1 cellular context compared by ENCODE assay signal in the genomic region with DNA sequence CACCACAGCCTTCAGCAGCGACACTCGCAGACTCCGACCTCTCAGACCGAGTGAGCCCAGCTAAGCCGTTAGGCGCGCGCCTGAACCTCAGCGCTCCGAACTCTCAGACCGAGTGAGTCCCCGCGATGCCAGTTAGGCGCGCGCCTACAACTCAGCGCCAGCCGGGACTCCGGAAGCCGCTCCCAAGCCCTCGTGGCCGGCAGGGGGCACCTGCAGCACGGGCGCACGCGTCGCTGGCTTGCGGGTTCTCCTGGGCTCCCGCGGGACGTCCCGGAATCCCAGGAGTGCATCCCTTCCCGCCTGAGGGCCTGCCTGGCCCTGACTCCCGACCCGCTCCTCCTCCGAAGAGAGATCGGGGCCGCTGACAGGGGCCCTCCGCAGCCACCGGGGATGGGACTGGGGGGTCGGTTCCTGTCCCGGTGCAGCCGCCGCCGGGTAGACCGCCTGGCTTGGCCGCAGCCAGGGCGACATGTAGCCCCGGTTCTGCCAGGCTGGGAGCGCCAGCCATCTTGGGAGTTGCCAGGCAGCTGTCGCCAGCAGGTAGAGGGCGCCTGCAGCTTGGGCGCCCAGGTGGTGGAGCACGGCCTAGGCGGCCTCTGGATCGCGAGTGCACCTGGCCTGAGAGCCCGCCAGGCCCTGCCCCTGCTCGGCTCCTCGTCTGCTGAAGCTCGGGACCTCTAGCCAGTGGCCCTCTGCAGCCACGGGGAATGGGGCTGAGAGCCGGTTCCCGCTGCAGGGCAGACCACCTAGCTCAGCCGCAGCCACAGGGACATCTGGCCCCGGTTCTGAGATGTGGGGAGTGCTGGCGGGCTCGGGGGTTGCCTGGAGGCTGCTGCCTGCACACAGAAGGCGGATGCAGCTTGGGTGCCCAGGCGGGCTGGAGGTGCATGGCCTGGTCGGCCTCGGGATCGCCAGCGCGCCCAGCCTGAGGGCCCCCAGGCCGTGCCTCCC.
TF ChIP-seq lines count a peak whose summit lies in the region.

Gene ANKRD18A (minus strand): TSS at position 114 of the 951 bp plus-strand sequence. CDS start 311 bp downstream, outside the sequence.

TF ChIP-seq in HepG2, 621 proteins besides CTCF, POLR2A, EP300 and RAD21 (continued from another document and continues in another):
- TF ChIP-seq ZNF576 (CRISPR knock-in tag; IDR thresholded peaks at IDR 0.05) = 0 out of 2 replicates have a peak, but pooled peaks have one; percentile 40
- TF ChIP-seq ZBTB21 (CRISPR knock-in tag; IDR thresholded peaks at IDR 0.05) = no peak
- peak; percentile 71; the same call in 1 of the 2 replicates for TF ChIP-seq BCL6 (CRISPR knock-in tag; IDR thresholded peaks at IDR 0.05)
- TF ChIP-seq HCFC1 (IDR thresholded peaks at IDR 0.05; ENCODE audit: low read depth, low read length) = no peak
- TF ChIP-seq MATR3 (CRISPR knock-in tag; IDR thresholded peaks at IDR 0.05) = no peak
- TF ChIP-seq MEIS2 (CRISPR knock-in tag; IDR thresholded peaks at IDR 0.05) = no peak; the same call in 1 of the 2 replicates
- TF ChIP-seq ZNF329 (CRISPR knock-in tag; IDR thresholded peaks at IDR 0.05; ENCODE audit: low read depth) = peak; percentile 80
- no peak for TF ChIP-seq FOXK2 (IDR thresholded peaks at IDR 0.05)
- peak; percentile 89 for TF ChIP-seq PHF8 (CRISPR knock-in tag; IDR thresholded peaks at IDR 0.05)
- TF ChIP-seq ZNF567 (CRISPR knock-in tag; IDR thresholded peaks at IDR 0.05; ENCODE audit: borderline replicate concordance) = no peak; the same call in 1 of the 2 replicates
- TF ChIP-seq SRY (CRISPR knock-in tag; IDR thresholded peaks at IDR 0.05) = no peak; the same call in 1 of the 2 replicates
- TF ChIP-seq DPF2 (CRISPR knock-in tag; IDR thresholded peaks at IDR 0.05; ENCODE audit: borderline replicate concordance, low read depth) = no peak
- TF ChIP-seq KDM5A (IDR thresholded peaks at IDR 0.05; ENCODE audit: borderline replicate concordance, low read length) = no peak; the same call in 1 of the 2 replicates
- TF ChIP-seq ZNF296 (CRISPR knock-in tag; conservative IDR thresholded peaks at IDR 0.05) = no peak
- no peak for TF ChIP-seq CENPT (CRISPR knock-in tag; IDR thresholded peaks at IDR 0.05; ENCODE audit: low read depth)
- TF ChIP-seq ZSCAN22 (CRISPR knock-in tag; IDR thresholded peaks at IDR 0.05) = peak; percentile 66
- TF ChIP-seq ZNF3 (CRISPR knock-in tag; IDR thresholded peaks at IDR 0.05) = peak; percentile 56; the same call in 1 of the 2 replicates
- no peak for TF ChIP-seq ZFP36L2 (CRISPR knock-in tag; IDR thresholded peaks at IDR 0.05)
- TF ChIP-seq MXD4 (CRISPR knock-in tag; IDR thresholded peaks at IDR 0.05) = peak; percentile 54; the same call in 1 of the 2 replicates
- TF ChIP-seq, protein P1, sequence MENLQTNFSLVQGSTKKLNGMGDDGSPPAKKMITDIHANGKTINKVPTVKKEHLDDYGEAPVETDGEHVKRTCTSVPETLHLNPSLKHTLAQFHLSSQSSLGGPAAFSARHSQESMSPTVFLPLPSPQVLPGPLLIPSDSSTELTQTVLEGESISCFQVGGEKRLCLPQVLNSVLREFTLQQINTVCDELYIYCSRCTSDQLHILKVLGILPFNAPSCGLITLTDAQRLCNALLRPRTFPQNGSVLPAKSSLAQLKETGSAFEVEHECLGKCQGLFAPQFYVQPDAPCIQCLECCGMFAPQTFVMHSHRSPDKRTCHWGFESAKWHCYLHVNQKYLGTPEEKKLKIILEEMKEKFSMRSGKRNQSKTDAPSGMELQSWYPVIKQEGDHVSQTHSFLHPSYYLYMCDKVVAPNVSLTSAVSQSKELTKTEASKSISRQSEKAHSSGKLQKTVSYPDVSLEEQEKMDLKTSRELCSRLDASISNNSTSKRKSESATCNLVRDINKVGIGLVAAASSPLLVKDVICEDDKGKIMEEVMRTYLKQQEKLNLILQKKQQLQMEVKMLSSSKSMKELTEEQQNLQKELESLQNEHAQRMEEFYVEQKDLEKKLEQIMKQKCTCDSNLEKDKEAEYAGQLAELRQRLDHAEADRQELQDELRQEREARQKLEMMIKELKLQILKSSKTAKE (CRISPR knock-in tag; IDR thresholded peaks at IDR 0.05; ENCODE audit: borderline replicate concordance) = peak; percentile 60; the same call in 1 of the 2 replicates
- TF ChIP-seq JUNB (CRISPR knock-in tag; IDR thresholded peaks at IDR 0.05; ENCODE audit: borderline replicate concordance) = no peak
- peak; percentile 90 for TF ChIP-seq YY1 (IDR thresholded peaks at IDR 0.05; ENCODE audit: insufficient read depth, insufficient replicate concordance, low read depth, low read length)
- TF ChIP-seq ZNF17 (CRISPR knock-in tag; IDR thresholded peaks at IDR 0.05) = no peak
- no peak for TF ChIP-seq ZNF337 (CRISPR knock-in tag; IDR thresholded peaks at IDR 0.05; ENCODE audit: borderline replicate concordance, low read depth)
- no peak for TF ChIP-seq REXO4 (CRISPR knock-in tag; IDR thresholded peaks at IDR 0.05; ENCODE audit: borderline replicate concordance)
- TF ChIP-seq HNRNPK (IDR thresholded peaks at IDR 0.05; ENCODE audit: low read depth, low read length, poor library complexity, severe bottlenecking) = no peak
- 0 out of 2 replicates have a peak, but pooled peaks have one; percentile 54 for TF ChIP-seq ZNF704 (CRISPR knock-in tag; IDR thresholded peaks at IDR 0.05; ENCODE audit: borderline replicate concordance)
- TF ChIP-seq, protein P2, sequence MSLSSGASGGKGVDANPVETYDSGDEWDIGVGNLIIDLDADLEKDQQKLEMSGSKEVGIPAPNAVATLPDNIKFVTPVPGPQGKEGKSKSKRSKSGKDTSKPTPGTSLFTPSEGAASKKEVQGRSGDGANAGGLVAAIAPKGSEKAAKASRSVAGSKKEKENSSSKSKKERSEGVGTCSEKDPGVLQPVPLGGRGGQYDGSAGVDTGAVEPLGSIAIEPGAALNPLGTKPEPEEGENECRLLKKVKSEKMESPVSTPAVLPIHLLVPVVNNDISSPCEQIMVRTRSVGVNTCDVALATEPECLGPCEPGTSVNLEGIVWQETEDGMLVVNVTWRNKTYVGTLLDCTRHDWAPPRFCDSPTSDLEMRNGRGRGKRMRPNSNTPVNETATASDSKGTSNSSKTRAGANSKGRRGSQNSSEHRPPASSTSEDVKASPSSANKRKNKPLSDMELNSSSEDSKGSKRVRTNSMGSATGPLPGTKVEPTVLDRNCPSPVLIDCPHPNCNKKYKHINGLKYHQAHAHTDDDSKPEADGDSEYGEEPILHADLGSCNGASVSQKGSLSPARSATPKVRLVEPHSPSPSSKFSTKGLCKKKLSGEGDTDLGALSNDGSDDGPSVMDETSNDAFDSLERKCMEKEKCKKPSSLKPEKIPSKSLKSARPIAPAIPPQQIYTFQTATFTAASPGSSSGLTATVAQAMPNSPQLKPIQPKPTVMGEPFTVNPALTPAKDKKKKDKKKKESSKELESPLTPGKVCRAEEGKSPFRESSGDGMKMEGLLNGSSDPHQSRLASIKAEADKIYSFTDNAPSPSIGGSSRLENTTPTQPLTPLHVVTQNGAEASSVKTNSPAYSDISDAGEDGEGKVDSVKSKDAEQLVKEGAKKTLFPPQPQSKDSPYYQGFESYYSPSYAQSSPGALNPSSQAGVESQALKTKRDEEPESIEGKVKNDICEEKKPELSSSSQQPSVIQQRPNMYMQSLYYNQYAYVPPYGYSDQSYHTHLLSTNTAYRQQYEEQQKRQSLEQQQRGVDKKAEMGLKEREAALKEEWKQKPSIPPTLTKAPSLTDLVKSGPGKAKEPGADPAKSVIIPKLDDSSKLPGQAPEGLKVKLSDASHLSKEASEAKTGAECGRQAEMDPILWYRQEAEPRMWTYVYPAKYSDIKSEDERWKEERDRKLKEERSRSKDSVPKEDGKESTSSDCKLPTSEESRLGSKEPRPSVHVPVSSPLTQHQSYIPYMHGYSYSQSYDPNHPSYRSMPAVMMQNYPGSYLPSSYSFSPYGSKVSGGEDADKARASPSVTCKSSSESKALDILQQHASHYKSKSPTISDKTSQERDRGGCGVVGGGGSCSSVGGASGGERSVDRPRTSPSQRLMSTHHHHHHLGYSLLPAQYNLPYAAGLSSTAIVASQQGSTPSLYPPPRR (CRISPR knock-in tag; IDR thresholded peaks at IDR 0.05; ENCODE audit: borderline replicate concordance) = peak; percentile 52; the same call in 1 of the 2 replicates
- TF ChIP-seq KDM1A (CRISPR knock-in tag; IDR thresholded peaks at IDR 0.05) = no peak
- peak; percentile 81; the same call in 1 of the 2 replicates for TF ChIP-seq TARDBP (CRISPR knock-in tag; IDR thresholded peaks at IDR 0.05)
- TF ChIP-seq DMTF1 (CRISPR knock-in tag; IDR thresholded peaks at IDR 0.05) = no peak
- TF ChIP-seq ZKSCAN8 (CRISPR knock-in tag; IDR thresholded peaks at IDR 0.05; ENCODE audit: borderline replicate concordance) = peak; percentile 66; the same call in 1 of the 2 replicates
- no peak for TF ChIP-seq ZBTB25 (CRISPR knock-in tag; IDR thresholded peaks at IDR 0.05)
- no peak for TF ChIP-seq ZNF703 (CRISPR knock-in tag; IDR thresholded peaks at IDR 0.05; ENCODE audit: borderline replicate concordance)
- no peak for TF ChIP-seq ELF4 (CRISPR knock-in tag; IDR thresholded peaks at IDR 0.05; ENCODE audit: borderline replicate concordance)
- TF ChIP-seq ZNF775 (CRISPR knock-in tag; IDR thresholded peaks at IDR 0.05; ENCODE audit: borderline replicate concordance) = no peak
- TF ChIP-seq BATF2 (CRISPR knock-in tag; IDR thresholded peaks at IDR 0.05) = peak; percentile 82
- TF ChIP-seq ZNF773 (CRISPR knock-in tag; IDR thresholded peaks at IDR 0.05; ENCODE audit: borderline replicate concordance) = no peak
- TF ChIP-seq U2AF2 (IDR thresholded peaks at IDR 0.05; ENCODE audit: low read depth, low read length) = no peak
- 0 out of 2 replicates have a peak, but pooled peaks have one; percentile 72 for TF ChIP-seq REL (CRISPR knock-in tag; conservative IDR thresholded peaks at IDR 0.05)
- TF ChIP-seq XBP1 (CRISPR knock-in tag; IDR thresholded peaks at IDR 0.05) = no peak
- peak; percentile 85; the same call in 1 of the 2 replicates for TF ChIP-seq MEIS1 (CRISPR knock-in tag; IDR thresholded peaks at IDR 0.05; ENCODE audit: borderline replicate concordance)
- TF ChIP-seq HOXD1 (CRISPR knock-in tag; IDR thresholded peaks at IDR 0.05) = no peak
- TF ChIP-seq TP53 (CRISPR knock-in tag; conservative IDR thresholded peaks at IDR 0.05) = no peak
- no peak for TF ChIP-seq PRMT3 (CRISPR knock-in tag; IDR thresholded peaks at IDR 0.05; ENCODE audit: borderline replicate concordance, low read depth)
- TF ChIP-seq ZNF451 (CRISPR knock-in tag; IDR thresholded peaks at IDR 0.05) = peak; percentile 84; the same call in 1 of the 2 replicates
